27 cellular contexts compared by ENCODE assay signal in the genomic region with DNA sequence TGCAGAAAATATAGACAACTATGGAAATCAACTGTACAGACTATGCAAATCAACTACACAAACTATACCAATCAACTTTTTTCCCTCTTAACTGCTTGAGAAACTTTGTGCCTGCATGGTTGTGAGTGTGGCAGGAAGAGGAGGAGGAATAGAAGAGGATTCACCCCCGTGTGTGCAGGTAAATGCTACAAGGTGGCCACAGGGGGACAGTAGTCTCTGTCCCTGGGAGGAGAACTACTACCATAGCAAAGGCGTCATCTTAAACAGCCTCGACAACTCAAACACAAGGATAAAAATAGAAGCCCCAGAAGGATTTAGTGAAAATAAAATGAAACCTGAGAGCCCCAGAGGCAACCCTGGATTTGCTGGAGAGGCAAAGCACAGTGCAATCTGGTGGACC.
DNase-seq lines count a peak whose midpoint lies in the region; ATAC-seq and TF ChIP-seq lines count a peak whose summit lies in the region.
"Had no signal": no experiment of that assay in that cellular context is flagged by ENCODE, and none has a peak within 500 bp of the region (broad histone marks: within the 10 kb centered on the region; RNA-seq: fewer than 3 reads in every experiment).

No MANE protein-coding gene starts in this region.

- H3K4me3 ChIP-seq in GM12875 (ENCODE audit: low read depth, low read length): no peak overlapping the region
- H3K4me3 ChIP-seq in OCI-LY3 (ENCODE audit: low read length): no peak overlapping the region
- no peak overlapping the region for H3K4me3 ChIP-seq in neural progenitor cell
- H3K4me3 ChIP-seq: ascending aorta, left lung, MG63, SJSA1, tibial nerve had no signal

- TF ChIP-seq CTCF in GM12875 (IDR thresholded peaks at IDR 0.05; ENCODE audit: borderline replicate concordance, insufficient read depth, low read depth, low read length) (peak; percentile 21; the same call in 1 of the 2 replicates), OCI-LY3 (IDR thresholded peaks at IDR 0.05; ENCODE audit: low read depth, low read length) (peak; percentile 14; the same call in 1 of the 2 replicates), neural progenitor cell (IDR thresholded peaks at IDR 0.05) (peak; percentile 27)

- DNase-seq in iPS-NIHi7 (ENCODE audit: extremely low spot score) (peak; percentile 48), neural progenitor cell (ENCODE audit: low spot score) (no peak), DMS79 (lab: John Stamatoyannopoulos, UW) (no peak), NCI-H82 (lab: John Stamatoyannopoulos, UW) (no peak), COR-L47 (lab: John Stamatoyannopoulos, UW) (no peak)
- DNase-seq: activated CD4-positive, alpha-beta memory T cell treated with anti-CD3 and anti-CD28 coated beads, Interleukin-2, amount 10 ng/mL, durations not matched to agents 7 days and 5 days; activated CD4-positive, CD25-positive, alpha-beta regulatory T cell treated with anti-CD3 and anti-CD28 coated beads, Interleukin-2, amount 50 U/mL, for 72 hours; caudate nucleus; dermis blood vessel endothelial cell; glutamatergic neuron; left lung; MG63; midbrain; NCI-H1417 treated with DMSO at 0.1 percent for 48 hours; NCI-H510A treated with DMSO at 0.1 percent for 48 hours; T-cell had no signal

- H3K79me2 ChIP-seq in OCI-LY3 (ENCODE audit: low read length): no peaks in the 10 kb centered on the region
- H3K79me2 ChIP-seq in neural progenitor cell (ENCODE audit: low read depth): no peaks in the 10 kb centered on the region

- no peak for ATAC-seq in GM21723 (IDR thresholded peaks at IDR 0.05; ENCODE audit: unreplicated experiment)
- ATAC-seq: HCT116, left lung, T-cell had no signal

- H3K9ac ChIP-seq in OCI-LY3 (ENCODE audit: low read length) (no peak overlapping the region), neural progenitor cell (no peak overlapping the region)

- peaks cover 35% of the 10 kb centered on the region for H3K4me1 Mint-ChIP-seq in neural progenitor cell
- H3K4me1 Mint-ChIP-seq: activated CD4-positive, alpha-beta memory T cell treated with anti-CD3 and anti-CD28 coated beads, Interleukin-2, amount 10 ng/mL, durations not matched to agents 7 days and 5 days; T-cell had no signal

- H3K36me3 Mint-ChIP-seq in neural progenitor cell: peaks cover 2% of the 10 kb centered on the region
- H3K36me3 Mint-ChIP-seq: activated naive CD8-positive, alpha-beta T cell; IgD-negative memory B cell; T-cell had no signal

- H3K4me2 ChIP-seq in OCI-LY3 (ENCODE audit: low read length) (no peak overlapping the region), neural progenitor cell (no peak overlapping the region)

- H3K9me3 ChIP-seq in OCI-LY3 (ENCODE audit: insufficient read depth, low read length) (no peaks in the 10 kb centered on the region), neural progenitor cell (ENCODE audit: low read depth) (no peaks in the 10 kb centered on the region)
- H3K9me3 ChIP-seq: ascending aorta, left lung, MG63, SJSA1, tibial nerve had no signal

- no peaks in the 10 kb centered on the region for H3K9me3 Mint-ChIP-seq in neural progenitor cell
- H3K9me3 Mint-ChIP-seq: activated CD4-positive, alpha-beta memory T cell treated with anti-CD3 and anti-CD28 coated beads, Interleukin-2, amount 10 ng/mL, durations not matched to agents 7 days and 5 days; activated T-helper 2 cell treated with anti-CD3 and anti-CD28 coated beads, Interferon-gamma antibody, Interleukin-2, Interleukin-4, amounts not matched to agents 10 μg/mL and 5 μg/mL and 100 μg/mL, durations not matched to agents 14 hours and 24 hours and 36 hours; T-cell had no signal

- H3K27me3 Mint-ChIP-seq in neural progenitor cell (ENCODE audit: insufficient read depth, low read depth): peaks cover 7% of the 10 kb centered on the region
- H3K27me3 Mint-ChIP-seq: activated naive CD8-positive, alpha-beta T cell had no signal

- H3K4me3 Mint-ChIP-seq in neural progenitor cell: no peak overlapping the region
- H3K4me3 Mint-ChIP-seq: activated CD4-positive, alpha-beta memory T cell treated with anti-CD3 and anti-CD28 coated beads, Interleukin-2, amount 10 ng/mL, durations not matched to agents 7 days and 5 days; activated naive CD8-positive, alpha-beta T cell; IgD-negative memory B cell; T-cell had no signal

- peaks cover 5% of the 10 kb centered on the region for H3K4me1 ChIP-seq in OCI-LY3 (ENCODE audit: low read length)
- peaks cover 16% of the 10 kb centered on the region for H3K4me1 ChIP-seq in neural progenitor cell
- H3K4me1 ChIP-seq: left lung, SJSA1 had no signal

- no peaks in the 10 kb centered on the region for H3K36me3 ChIP-seq in OCI-LY3 (replicated peaks; ENCODE audit: low read depth, low read length)
- H3K36me3 ChIP-seq in neural progenitor cell: no peaks in the 10 kb centered on the region
- H3K36me3 ChIP-seq: ascending aorta, left lung, MG63, SJSA1, tibial nerve had no signal

- H2AFZ ChIP-seq in OCI-LY3 (ENCODE audit: low read depth, low read length) (no peak overlapping the region), neural progenitor cell (replicated peaks) (no peak overlapping the region)

- H3K27ac ChIP-seq in OCI-LY3 (ENCODE audit: low read length) (no peak overlapping the region), neural progenitor cell (no peak overlapping the region)
- H3K27ac ChIP-seq: ascending aorta, HL-60, left lung, SJSA1, tibial nerve had no signal

- peaks cover 7% of the 10 kb centered on the region for H3F3A ChIP-seq in neural progenitor cell (ENCODE audit: low read depth)

- H3K27ac Mint-ChIP-seq in neural progenitor cell: peak overlapping the region; percentile 76
- H3K27ac Mint-ChIP-seq: activated CD4-positive, alpha-beta memory T cell treated with anti-CD3 and anti-CD28 coated beads, Interleukin-2, amount 10 ng/mL, durations not matched to agents 7 days and 5 days; activated naive CD8-positive, alpha-beta T cell; activated T-helper 2 cell treated with anti-CD3 and anti-CD28 coated beads, Interferon-gamma antibody, Interleukin-2, Interleukin-4, amounts not matched to agents 10 μg/mL and 5 μg/mL and 100 μg/mL, durations not matched to agents 14 hours and 24 hours and 36 hours; IgD-negative memory B cell; T-cell had no signal

- no peaks in the 10 kb centered on the region for H4K20me1 ChIP-seq in OCI-LY3 (ENCODE audit: insufficient read depth, low read length)
- H4K20me1 ChIP-seq in neural progenitor cell (ENCODE audit: low read depth): no peaks in the 10 kb centered on the region

- H3K27me3 ChIP-seq in OCI-LY3 (ENCODE audit: low read depth, low read length): peaks cover 36% of the 10 kb centered on the region
- H3K27me3 ChIP-seq in neural progenitor cell: no peaks in the 10 kb centered on the region
- H3K27me3 ChIP-seq: ascending aorta, left lung, MG63, SJSA1, tibial nerve had no signal
